8 cellular contexts compared by ENCODE assay signal in the genomic region with DNA sequence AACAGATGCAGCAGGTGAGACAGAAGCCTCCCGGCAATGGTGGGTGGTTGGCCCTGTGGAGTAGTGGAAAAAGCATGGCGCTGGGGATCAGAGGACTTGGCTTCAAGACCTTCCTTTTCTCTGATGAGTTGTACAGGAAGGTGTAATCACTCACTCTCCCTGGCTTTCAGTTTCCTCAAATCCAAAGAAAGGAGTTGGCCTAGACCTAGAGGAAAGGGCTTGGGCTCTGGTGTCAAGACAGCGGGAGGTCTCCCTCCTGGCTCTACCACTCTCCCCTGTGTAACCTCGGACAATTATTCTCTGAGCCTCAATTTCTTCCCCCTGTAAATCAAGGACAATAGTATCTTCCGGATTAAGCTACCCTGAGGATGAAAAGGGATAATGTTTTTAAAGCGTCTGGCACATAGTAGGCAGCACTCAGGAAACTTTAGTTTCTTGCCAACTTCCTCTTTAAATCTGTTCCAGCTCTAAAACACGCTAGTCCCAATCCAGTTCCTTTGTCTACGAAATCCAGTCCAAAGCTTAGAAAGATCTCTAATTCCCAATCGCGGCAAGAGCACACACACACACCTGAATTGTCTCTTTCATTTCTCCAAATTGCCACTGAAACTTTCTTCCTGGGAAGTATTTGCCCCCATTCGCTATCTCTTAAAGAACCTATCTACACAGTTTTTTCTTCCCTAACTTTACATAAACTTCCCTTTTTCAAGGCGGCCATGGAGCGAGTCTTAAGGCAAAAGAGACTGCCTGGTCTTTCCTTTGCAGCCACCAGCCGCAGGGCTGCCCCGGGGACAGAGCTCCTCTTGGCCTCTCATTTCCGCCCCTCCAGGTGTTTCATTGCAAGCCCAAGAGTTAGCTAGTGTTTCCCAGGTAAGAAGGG.
DNase-seq lines count a peak whose midpoint lies in the region; ATAC-seq, FAIRE-seq and TF ChIP-seq lines count a peak whose summit lies in the region.

No MANE protein-coding gene starts in this region.

- no peak for TF ChIP-seq CTCF in nephron progenitor cell (IDR thresholded peaks at IDR 0.05)

- H3K9me3 Mint-ChIP-seq in nephron progenitor cell: no peaks in the 10 kb centered on the region

- peaks cover 10% of the 10 kb centered on the region for H3K27me3 Mint-ChIP-seq in nephron progenitor cell (ENCODE audit: low read depth, poor library complexity)

- H3K4me3 Mint-ChIP-seq in nephron progenitor cell: peak overlapping the region; percentile 85

- H3K4me1 Mint-ChIP-seq in nephron progenitor cell: peaks cover 35% of the 10 kb centered on the region

- ATAC-seq in HG02642 (IDR thresholded peaks at IDR 0.05; ENCODE audit: poor library complexity, unreplicated experiment) (no peak), GM19351 (IDR thresholded peaks at IDR 0.05; ENCODE audit: unreplicated experiment) (no peak)

- no peaks in the 10 kb centered on the region for H3K36me3 Mint-ChIP-seq in nephron progenitor cell (ENCODE audit: low read depth)

- FAIRE-seq in colon (lab: Jason Lieb, UNC): peak; percentile 87

- H3K27ac Mint-ChIP-seq in nephron progenitor cell: peak overlapping the region; percentile 14

- peak; percentile 77 for DNase-seq in DMS 273 (lab: John Stamatoyannopoulos, UW; ENCODE audit: unreplicated experiment)
- DNase-seq in NCI-H2029 (lab: John Stamatoyannopoulos, UW): peak; percentile 25
- DNase-seq in nephron progenitor cell: peak; percentile 20
- DNase-seq in NCI-H1694 treated with DMSO at 0.1 percent for 48 hours (lab: John Stamatoyannopoulos, UW): no peak
- DNase-seq in activated CD8-positive, alpha-beta memory T cell treated with anti-CD3 and anti-CD28 coated beads, Interleukin-2, amount 50 U/mL, for 4 hours: no peak

Comparison
In these comparisons a context has a peak if more than half of its experiments do, and no peak if none do; other contexts are left out.
1. DNase-seq: peak in DMS 273 (single experiment), NCI-H2029 (single experiment) and nephron progenitor cell (single experiment); none in NCI-H1694 treated with DMSO at 0.1 percent for 48 hours (single experiment) and activated CD8-positive, alpha-beta memory T cell treated with anti-CD3 and anti-CD28 coated beads, Interleukin-2, amount 50 U/mL, for 4 hours (single experiment).